22 cellular contexts compared by ENCODE assay signal in the genomic region with DNA sequence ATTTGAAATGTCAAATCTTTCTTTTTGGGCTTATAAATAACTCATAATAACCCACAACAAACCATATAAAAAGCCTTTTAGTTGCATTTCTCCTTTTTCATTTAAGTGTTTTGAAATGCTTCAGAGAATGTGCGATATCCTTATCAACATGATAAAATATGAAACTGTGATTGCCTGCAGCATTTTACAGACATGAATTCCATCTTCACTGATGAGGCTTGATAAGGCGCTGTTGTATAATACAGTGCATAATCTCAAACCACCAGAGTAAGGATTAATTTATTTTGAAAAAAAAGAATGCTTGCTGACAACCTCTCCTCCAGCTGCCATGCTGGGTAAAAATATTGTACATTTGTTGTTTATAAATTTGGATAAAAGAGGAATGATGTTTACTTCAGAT.
"Had no signal": no experiment of that assay in that cellular context is flagged by ENCODE, and none has a peak within 500 bp of the region (broad histone marks: within the 10 kb centered on the region; RNA-seq: fewer than 3 reads in every experiment).

No MANE protein-coding gene starts in this region.

- H3K9me3 ChIP-seq: esophagus squamous epithelium, gastroesophageal sphincter, spleen, suprapubic skin, thyroid gland, upper lobe of left lung, uterus had no signal

- H3K36me3 ChIP-seq: uterus had no signal

- H3K4me1 ChIP-seq: suprapubic skin, thyroid gland, upper lobe of left lung, uterus had no signal

- H3K27ac Mint-ChIP-seq: dendritic cell treated with granulocyte-macrophage colony-stimulating factor and Interleukin-4, amounts not matched to agents 40 ng/mL and 50 ng/mL, for 4 days; mesothelial cell of epicardium; natural killer cell treated with Interleukin-12 subunit alpha and Interleukin-12 subunit beta and Interleukin-15 and Interleukin-18, amount 100 ng/mL, for 72 hours had no signal

- ATAC-seq: gastroesophageal sphincter; left lobe of liver; natural killer cell treated with Interleukin-12 subunit alpha and Interleukin-12 subunit beta and Interleukin-15 and Interleukin-18, amount 100 ng/mL, for 72 hours; sciatic nerve had no signal

- H3K27me3 ChIP-seq: esophagus squamous epithelium, gastroesophageal sphincter, spleen, suprapubic skin, thyroid gland, upper lobe of left lung, uterus had no signal

- H3K9me3 Mint-ChIP-seq: dendritic cell treated with granulocyte-macrophage colony-stimulating factor and Interleukin-4, amounts not matched to agents 40 ng/mL and 50 ng/mL, for 4 days; mesothelial cell of epicardium; natural killer cell treated with Interleukin-12 subunit alpha and Interleukin-12 subunit beta and Interleukin-15 and Interleukin-18, amount 100 ng/mL, for 72 hours had no signal

- H3K27me3 Mint-ChIP-seq: dendritic cell treated with granulocyte-macrophage colony-stimulating factor and Interleukin-4, amounts not matched to agents 40 ng/mL and 50 ng/mL, for 4 days; natural killer cell treated with Interleukin-12 subunit alpha and Interleukin-12 subunit beta and Interleukin-15 and Interleukin-18, amount 100 ng/mL, for 72 hours had no signal

- H3K4me3 ChIP-seq: esophagus squamous epithelium, gastroesophageal sphincter, spleen, suprapubic skin, thyroid gland, upper lobe of left lung, uterus had no signal

- H3K27ac ChIP-seq: esophagus squamous epithelium, spleen, suprapubic skin, thyroid gland, upper lobe of left lung, uterus had no signal

- DNase-seq: esophagus squamous epithelium; foreskin fibroblast; glutamatergic neuron; islet precursor cell; mammary epithelial cell; occipital lobe; posterior cingulate gyrus; spleen; stimulated activated CD4-positive, alpha-beta T cell treated with anti-CD3 and anti-CD28 coated beads, Interleukin-15, amount 100 ng/mL, for 24 hours; stimulated activated CD4-positive, alpha-beta T cell treated with anti-CD3 and anti-CD28 coated beads, Interleukin-1b, Interleukin-23, amount 100 ng/mL, for 48 hours; stimulated activated CD4-positive, alpha-beta T cell treated with anti-CD3 and anti-CD28 coated beads, Interleukin-4, amount 100 ng/mL, for 4 hours; stimulated activated naive CD4-positive, alpha-beta T cell treated with Interleukin-2 at 50 U/mL for 16 hours; thyroid gland; upper lobe of left lung; uterus had no signal

- H3K4me3 Mint-ChIP-seq: dendritic cell treated with granulocyte-macrophage colony-stimulating factor and Interleukin-4, amounts not matched to agents 40 ng/mL and 50 ng/mL, for 4 days; mesothelial cell of epicardium; natural killer cell treated with Interleukin-12 subunit alpha and Interleukin-12 subunit beta and Interleukin-15 and Interleukin-18, amount 100 ng/mL, for 72 hours had no signal
